Comparison of ENCODE assay signal across 1 cellular context in the genomic region with DNA sequence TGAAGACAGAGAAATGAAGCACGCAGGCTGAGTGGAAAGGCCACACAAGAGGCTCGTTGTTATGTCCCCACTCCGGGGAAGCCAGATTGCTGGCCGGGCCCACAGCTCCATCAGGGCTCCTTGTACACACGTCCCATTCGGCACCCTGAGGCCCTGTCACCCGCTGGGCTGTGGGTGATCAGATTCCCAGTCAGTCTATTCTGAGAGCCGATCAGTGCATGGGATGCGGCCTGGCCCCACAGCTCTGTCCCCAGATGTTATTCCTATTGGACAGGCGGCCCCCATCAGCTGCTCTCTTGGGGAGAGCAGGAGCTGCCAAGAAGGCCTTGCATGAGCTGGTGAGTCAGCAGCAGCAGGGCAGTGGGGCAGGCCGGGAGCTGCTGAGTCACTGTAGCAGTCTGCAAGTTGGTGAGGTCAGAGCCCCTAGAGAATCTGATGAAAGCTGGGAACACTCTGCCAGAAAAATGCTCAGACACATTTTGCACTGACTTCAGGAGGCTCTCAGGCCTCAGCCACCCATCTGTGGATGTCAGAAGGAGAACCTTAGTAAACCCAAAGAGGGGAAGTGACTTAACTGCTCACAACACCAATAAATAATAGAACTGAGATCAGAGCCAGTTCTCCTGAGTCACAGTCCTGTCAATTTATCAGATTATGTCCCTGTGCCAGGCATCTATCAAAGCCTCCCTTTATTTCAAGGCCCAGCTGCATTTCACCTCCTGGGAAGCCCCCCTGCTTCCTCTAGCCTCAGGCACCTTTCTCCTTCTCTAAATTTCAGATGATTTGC.
TF ChIP-seq lines count a peak whose summit lies in the region.

No MANE protein-coding gene starts in this region.

TF ChIP-seq in A549, 52 proteins besides CTCF, POLR2A, EP300 and RAD21 (continued from another document):
- no peak for TF ChIP-seq HMGXB4 (CRISPR knock-in tag; IDR thresholded peaks at IDR 0.05; ENCODE audit: borderline replicate concordance)
- TF ChIP-seq FOSL2 (IDR thresholded peaks at IDR 0.05) = peak; percentile 92
- peak; percentile 99 for TF ChIP-seq FOSL2 (CRISPR knock-in tag; IDR thresholded peaks at IDR 0.05)
- TF ChIP-seq SMC3 (IDR thresholded peaks at IDR 0.05) = peak; percentile 34; the same call in 1 of the 3 replicates
- TF ChIP-seq HOXB5 (CRISPR knock-in tag; IDR thresholded peaks at IDR 0.05) = peak; percentile 52; the same call in 1 of the 2 replicates
- TF ChIP-seq USF2 (IDR thresholded peaks at IDR 0.05) = peak; percentile 40; the same call in 1 of the 2 replicates
- TF ChIP-seq, protein P1, sequence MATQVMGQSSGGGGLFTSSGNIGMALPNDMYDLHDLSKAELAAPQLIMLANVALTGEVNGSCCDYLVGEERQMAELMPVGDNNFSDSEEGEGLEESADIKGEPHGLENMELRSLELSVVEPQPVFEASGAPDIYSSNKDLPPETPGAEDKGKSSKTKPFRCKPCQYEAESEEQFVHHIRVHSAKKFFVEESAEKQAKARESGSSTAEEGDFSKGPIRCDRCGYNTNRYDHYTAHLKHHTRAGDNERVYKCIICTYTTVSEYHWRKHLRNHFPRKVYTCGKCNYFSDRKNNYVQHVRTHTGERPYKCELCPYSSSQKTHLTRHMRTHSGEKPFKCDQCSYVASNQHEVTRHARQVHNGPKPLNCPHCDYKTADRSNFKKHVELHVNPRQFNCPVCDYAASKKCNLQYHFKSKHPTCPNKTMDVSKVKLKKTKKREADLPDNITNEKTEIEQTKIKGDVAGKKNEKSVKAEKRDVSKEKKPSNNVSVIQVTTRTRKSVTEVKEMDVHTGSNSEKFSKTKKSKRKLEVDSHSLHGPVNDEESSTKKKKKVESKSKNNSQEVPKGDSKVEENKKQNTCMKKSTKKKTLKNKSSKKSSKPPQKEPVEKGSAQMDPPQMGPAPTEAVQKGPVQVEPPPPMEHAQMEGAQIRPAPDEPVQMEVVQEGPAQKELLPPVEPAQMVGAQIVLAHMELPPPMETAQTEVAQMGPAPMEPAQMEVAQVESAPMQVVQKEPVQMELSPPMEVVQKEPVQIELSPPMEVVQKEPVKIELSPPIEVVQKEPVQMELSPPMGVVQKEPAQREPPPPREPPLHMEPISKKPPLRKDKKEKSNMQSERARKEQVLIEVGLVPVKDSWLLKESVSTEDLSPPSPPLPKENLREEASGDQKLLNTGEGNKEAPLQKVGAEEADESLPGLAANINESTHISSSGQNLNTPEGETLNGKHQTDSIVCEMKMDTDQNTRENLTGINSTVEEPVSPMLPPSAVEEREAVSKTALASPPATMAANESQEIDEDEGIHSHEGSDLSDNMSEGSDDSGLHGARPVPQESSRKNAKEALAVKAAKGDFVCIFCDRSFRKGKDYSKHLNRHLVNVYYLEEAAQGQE (IDR thresholded peaks at IDR 0.05) = no peak
- peak; percentile 28 to 75; a peak in 2 of 4 replicates for TF ChIP-seq CEBPB (IDR thresholded peaks at IDR 0.05)
- TF ChIP-seq RARB (CRISPR knock-in tag; IDR thresholded peaks at IDR 0.05) = no peak
- TF ChIP-seq, protein P2, sequence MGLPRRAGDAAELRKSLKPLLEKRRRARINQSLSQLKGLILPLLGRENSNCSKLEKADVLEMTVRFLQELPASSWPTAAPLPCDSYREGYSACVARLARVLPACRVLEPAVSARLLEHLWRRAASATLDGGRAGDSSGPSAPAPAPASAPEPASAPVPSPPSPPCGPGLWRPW (IDR thresholded peaks at IDR 0.05) = 0 out of 2 replicates have a peak, but pooled peaks have one; percentile 20
- TF ChIP-seq NPAS2 (CRISPR knock-in tag; IDR thresholded peaks at IDR 0.05; ENCODE audit: borderline replicate concordance) = no peak
- TF ChIP-seq, protein P3, sequence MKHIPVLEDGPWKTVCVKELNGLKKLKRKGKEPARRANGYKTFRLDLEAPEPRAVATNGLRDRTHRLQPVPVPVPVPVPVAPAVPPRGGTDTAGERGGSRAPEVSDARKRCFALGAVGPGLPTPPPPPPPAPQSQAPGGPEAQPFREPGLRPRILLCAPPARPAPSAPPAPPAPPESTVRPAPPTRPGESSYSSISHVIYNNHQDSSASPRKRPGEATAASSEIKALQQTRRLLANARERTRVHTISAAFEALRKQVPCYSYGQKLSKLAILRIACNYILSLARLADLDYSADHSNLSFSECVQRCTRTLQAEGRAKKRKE (CRISPR knock-in tag; IDR thresholded peaks at IDR 0.05; ENCODE audit: low read depth) = peak; percentile 52; the same call in 1 of the 2 replicates
- peak; percentile 91 for TF ChIP-seq NFE2L2 (conservative IDR thresholded peaks at IDR 0.05; ENCODE audit: low read length)
- 0 out of 2 replicates have a peak, but pooled peaks have one; percentile 9 for TF ChIP-seq ZNF302 (CRISPR knock-in tag; IDR thresholded peaks at IDR 0.05)
- 0 out of 2 replicates have a peak, but pooled peaks have one; percentile 69 for TF ChIP-seq HOXA7 (CRISPR knock-in tag; IDR thresholded peaks at IDR 0.05)
- no peak for TF ChIP-seq RNF2 (IDR thresholded peaks at IDR 0.05; ENCODE audit: borderline replicate concordance, low read depth)
- TF ChIP-seq GATA3 (IDR thresholded peaks at IDR 0.05; ENCODE audit: borderline replicate concordance) = peak; percentile 67; the same call in 1 of the 2 replicates
- TF ChIP-seq RFX5 (IDR thresholded peaks at IDR 0.05) = peak; percentile 57; the same call in 1 of the 2 replicates
- peak; percentile 100 for TF ChIP-seq MAFK (IDR thresholded peaks at IDR 0.05; ENCODE audit: partially characterized antibody)
- TF ChIP-seq, protein P4, sequence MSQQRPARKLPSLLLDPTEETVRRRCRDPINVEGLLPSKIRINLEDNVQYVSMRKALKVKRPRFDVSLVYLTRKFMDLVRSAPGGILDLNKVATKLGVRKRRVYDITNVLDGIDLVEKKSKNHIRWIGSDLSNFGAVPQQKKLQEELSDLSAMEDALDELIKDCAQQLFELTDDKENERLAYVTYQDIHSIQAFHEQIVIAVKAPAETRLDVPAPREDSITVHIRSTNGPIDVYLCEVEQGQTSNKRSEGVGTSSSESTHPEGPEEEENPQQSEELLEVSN (IDR thresholded peaks at IDR 0.05; ENCODE audit: borderline replicate concordance, low read depth) = no peak
- peak; percentile 34; the same call in 1 of the 2 replicates for TF ChIP-seq ZSCAN20 (CRISPR knock-in tag; IDR thresholded peaks at IDR 0.05)
